30 cellular contexts compared by ENCODE assay signal in genomic region chrX:55816023-55816422, GRCh38.
"Had no signal": no experiment of that assay in that cellular context is flagged by ENCODE, and none has a peak within 500 bp of the region (broad histone marks: within the 10 kb centered on the region; RNA-seq: fewer than 3 reads in every experiment).

No MANE protein-coding gene starts in this region.

- ATAC-seq: gastrocnemius medialis; naive thymus-derived CD4-positive, alpha-beta T cell; pancreas; psoas muscle had no signal

- FAIRE-seq: pancreas had no signal

- H3K4me1 Mint-ChIP-seq: activated CD4-positive, alpha-beta T cell treated with anti-CD3 and anti-CD28 coated beads, Interleukin-2, amount 10 ng/mL, durations not matched to agents 24 days and 14 days; activated naive CD4-positive, alpha-beta T cell treated with anti-CD3 and anti-CD28 coated beads, Interleukin-2, amount 10 ng/mL, durations not matched to agents 7 days and 5 days; activated naive CD8-positive, alpha-beta T cell treated with anti-CD3 and anti-CD28 coated beads, Interleukin-2, amount 10 ng/mL, durations not matched to agents 7 days and 5 days; mesothelial cell of epicardium; naive thymus-derived CD4-positive, alpha-beta T cell; neural crest cell had no signal

- DNase-seq: activated CD4-positive, alpha-beta memory T cell treated with anti-CD3 and anti-CD28 coated beads for 36 hours; activated CD4-positive, alpha-beta T cell treated with anti-CD3 and anti-CD28 coated beads, Interleukin-2, amount 10 ng/mL, durations not matched to agents 24 days and 14 days; activated CD4-positive, CD25-positive, alpha-beta regulatory T cell treated with anti-CD3 and anti-CD28 coated beads, Interleukin-2, amount 50 U/mL, for 72 hours; activated CD8-positive, alpha-beta memory T cell treated with anti-CD3 and anti-CD28 coated beads, Interleukin-2, amount 50 U/mL, for 48 hours; activated gamma-delta T cell; activated naive CD4-positive, alpha-beta T cell treated with anti-CD3 and anti-CD28 coated beads, Interleukin-2, amount 10 ng/mL, durations not matched to agents 7 days and 5 days; activated naive CD8-positive, alpha-beta T cell treated with anti-CD3 and anti-CD28 coated beads, Interleukin-2, amount 10 ng/mL, durations not matched to agents 7 days and 5 days; activated T-cell treated with anti-CD3 and anti-CD28 coated beads, Interleukin-2, amount 50 U/mL, for 24 hours; brain microvascular endothelial cell; central memory CD4-positive, alpha-beta T cell; endodermal cell; gastrocnemius medialis; glutamatergic neuron; islet precursor cell; mammary epithelial cell; naive thymus-derived CD4-positive, alpha-beta T cell; nucleus accumbens; pancreas; psoas muscle; stimulated activated naive CD4-positive, alpha-beta T cell; SW 1271; T-helper 9 cell; tibial artery had no signal

- H3K36me3 Mint-ChIP-seq: activated CD4-positive, alpha-beta memory T cell treated with anti-CD3 and anti-CD28 coated beads for 36 hours; activated naive CD4-positive, alpha-beta T cell treated with anti-CD3 and anti-CD28 coated beads, Interleukin-2, amount 10 ng/mL, durations not matched to agents 7 days and 5 days; activated naive CD8-positive, alpha-beta T cell treated with anti-CD3 and anti-CD28 coated beads, Interleukin-2, amount 10 ng/mL, durations not matched to agents 7 days and 5 days; mesothelial cell of epicardium; naive thymus-derived CD4-positive, alpha-beta T cell had no signal

- H3K27me3 ChIP-seq: brain microvascular endothelial cell, gastrocnemius medialis, hepatocyte, right atrium auricular region, suprapubic skin, tibial artery had no signal

- H3K4me3 ChIP-seq: gastrocnemius medialis, hepatocyte, pancreas, psoas muscle, right atrium auricular region, suprapubic skin, tibial artery had no signal

- H3K4me3 Mint-ChIP-seq: activated CD4-positive, alpha-beta memory T cell treated with anti-CD3 and anti-CD28 coated beads for 36 hours; activated CD4-positive, alpha-beta T cell treated with anti-CD3 and anti-CD28 coated beads, Interleukin-2, amount 10 ng/mL, durations not matched to agents 24 days and 14 days; activated naive CD4-positive, alpha-beta T cell treated with anti-CD3 and anti-CD28 coated beads, Interleukin-2, amount 10 ng/mL, durations not matched to agents 7 days and 5 days; activated naive CD8-positive, alpha-beta T cell treated with anti-CD3 and anti-CD28 coated beads, Interleukin-2, amount 10 ng/mL, durations not matched to agents 7 days and 5 days; activated T-cell treated with anti-CD3 and anti-CD28 coated beads, Interleukin-2, amount 50 U/mL, for 24 hours; dendritic cell treated with granulocyte-macrophage colony-stimulating factor and Interleukin-4, amounts not matched to agents 40 ng/mL and 50 ng/mL, for 4 days; endodermal cell; mesothelial cell of epicardium; naive thymus-derived CD4-positive, alpha-beta T cell; neural crest cell; T-helper 1 cell treated with Interleukin-12 subunit alpha and Interleukin-12 subunit beta and Interleukin-4 antibody, amounts not matched to agents 30 μg/mL and 1 μg/mL, for 36 hours had no signal

- H3K27me3 Mint-ChIP-seq: activated CD4-positive, alpha-beta memory T cell treated with anti-CD3 and anti-CD28 coated beads for 36 hours; activated CD4-positive, alpha-beta T cell treated with anti-CD3 and anti-CD28 coated beads, Interleukin-2, amount 10 ng/mL, durations not matched to agents 24 days and 14 days; activated naive CD4-positive, alpha-beta T cell treated with anti-CD3 and anti-CD28 coated beads, Interleukin-2, amount 10 ng/mL, durations not matched to agents 7 days and 5 days; activated naive CD8-positive, alpha-beta T cell treated with anti-CD3 and anti-CD28 coated beads, Interleukin-2, amount 10 ng/mL, durations not matched to agents 7 days and 5 days; dendritic cell treated with granulocyte-macrophage colony-stimulating factor and Interleukin-4, amounts not matched to agents 40 ng/mL and 50 ng/mL, for 4 days; naive thymus-derived CD4-positive, alpha-beta T cell had no signal

- H3K36me3 ChIP-seq: brain microvascular endothelial cell, gastrocnemius medialis, pancreas, right atrium auricular region, suprapubic skin, tibial artery had no signal

- H3K9me3 Mint-ChIP-seq: activated CD4-positive, alpha-beta memory T cell treated with anti-CD3 and anti-CD28 coated beads for 36 hours; activated CD4-positive, alpha-beta T cell treated with anti-CD3 and anti-CD28 coated beads, Interleukin-2, amount 10 ng/mL, durations not matched to agents 24 days and 14 days; activated naive CD4-positive, alpha-beta T cell treated with anti-CD3 and anti-CD28 coated beads, Interleukin-2, amount 10 ng/mL, durations not matched to agents 7 days and 5 days; activated naive CD8-positive, alpha-beta T cell treated with anti-CD3 and anti-CD28 coated beads, Interleukin-2, amount 10 ng/mL, durations not matched to agents 7 days and 5 days; activated T-cell treated with anti-CD3 and anti-CD28 coated beads, Interleukin-2, amount 50 U/mL, for 24 hours; T-helper 1 cell treated with Interleukin-12 subunit alpha and Interleukin-12 subunit beta and Interleukin-4 antibody, amounts not matched to agents 30 μg/mL and 1 μg/mL, for 36 hours had no signal

- H3K27ac Mint-ChIP-seq: activated CD4-positive, alpha-beta memory T cell treated with anti-CD3 and anti-CD28 coated beads for 36 hours; activated CD4-positive, alpha-beta T cell treated with anti-CD3 and anti-CD28 coated beads, Interleukin-2, amount 10 ng/mL, durations not matched to agents 24 days and 14 days; activated naive CD4-positive, alpha-beta T cell treated with anti-CD3 and anti-CD28 coated beads, Interleukin-2, amount 10 ng/mL, durations not matched to agents 7 days and 5 days; activated naive CD8-positive, alpha-beta T cell treated with anti-CD3 and anti-CD28 coated beads, Interleukin-2, amount 10 ng/mL, durations not matched to agents 7 days and 5 days; activated T-cell treated with anti-CD3 and anti-CD28 coated beads, Interleukin-2, amount 50 U/mL, for 24 hours; dendritic cell treated with granulocyte-macrophage colony-stimulating factor and Interleukin-4, amounts not matched to agents 40 ng/mL and 50 ng/mL, for 4 days; endodermal cell; mesothelial cell of epicardium; naive thymus-derived CD4-positive, alpha-beta T cell; T-helper 1 cell treated with Interleukin-12 subunit alpha and Interleukin-12 subunit beta and Interleukin-4 antibody, amounts not matched to agents 30 μg/mL and 1 μg/mL, for 36 hours had no signal
